Comparison of ENCODE assay signal across 17 cellular contexts in genomic region chr3:195911946-195912270, GRCh38. TPM values are rescaled to one million over a fixed set of nuclear protein-coding genes. Genes with fewer than 3 reads are reported as not detected.
A peak's percentile ranks its signal among the peaks of the same experiment; 100 is the strongest.
DNase-seq lines count a peak whose midpoint lies in the region; ATAC-seq and TF ChIP-seq lines count a peak whose summit lies in the region.
"Had no signal": no experiment of that assay in that cellular context is flagged by ENCODE, and none has a peak within 500 bp of the region (broad histone marks: within the 10 kb centered on the region; RNA-seq: fewer than 3 reads in every experiment).

No MANE protein-coding gene starts in this region.

- H3K4me2 ChIP-seq in IMR-90 (ENCODE audit: low read depth, low read length) (no peak overlapping the region), trophoblast cell (ENCODE audit: low read length) (no peak overlapping the region)

- no peak overlapping the region for H3K4ac ChIP-seq in IMR-90 (ENCODE audit: low read depth, low read length)
- no peak overlapping the region for H3K4ac ChIP-seq in trophoblast cell (ENCODE audit: low read depth, low read length)

- no peak overlapping the region for H3K56ac ChIP-seq in IMR-90 (ENCODE audit: extremely low read depth, insufficient read depth, low read length)

- H2BK20ac ChIP-seq in IMR-90 (ENCODE audit: low read depth, low read length), result no peak overlapping the region

- CTCF ChIA-PET in IMR-90 (lab: Yijun Ruan, JAX), result interaction anchor here (1.8 kb wide), 1 partner anchor 17 kb away, joined by 10 read pairs; no protein-coding TSS in a partner anchor

- no peaks in the 10 kb centered on the region for H3K36me3 ChIP-seq in CD4-positive, CD25-positive, alpha-beta regulatory T cell (ENCODE audit: control insufficient read depth, insufficient read depth, low read length)
- H3K36me3 ChIP-seq in IMR-90 (ENCODE audit: control insufficient read depth, insufficient read depth, low read length) (no peaks in the 10 kb centered on the region), trophoblast cell (ENCODE audit: control insufficient read depth in 1 of 2, insufficient read depth in 2 of 2, low read length in 2 of 2) (peaks cover 0 to 1% of the 10 kb centered on the region in 2 experiments), SJCRH30 (no peaks in the 10 kb centered on the region)
- H3K36me3 ChIP-seq in effector memory CD4-positive, alpha-beta T cell (ENCODE audit: control insufficient read depth, insufficient read depth, low read length), result no peaks in the 10 kb centered on the region

- 0 out of 2 replicates have a peak, but pooled peaks cover 2% of the 10 kb centered on the region for H3K9me1 ChIP-seq in IMR-90 (ENCODE audit: insufficient read depth, low read length)

- TF ChIP-seq CTCF in IMR-90 (conservative IDR thresholded peaks at IDR 0.05; ENCODE audit: low read depth, low read length) (no peak), chondrocyte (IDR thresholded peaks at IDR 0.05) (no peak)

- no peak overlapping the region for H2BK15ac ChIP-seq in IMR-90 (ENCODE audit: low read depth, low read length)

- no peaks in the 10 kb centered on the region for H3K36me3 Mint-ChIP-seq in CD4-positive, CD25-positive, alpha-beta regulatory T cell
- H3K36me3 Mint-ChIP-seq in chondrocyte (ENCODE audit: low read depth), result no peaks in the 10 kb centered on the region

- intact Hi-C loops in IMR-90 (cut with micrococcal nuclease), result no loop called here

- in situ Hi-C loops in IMR-90 (cut with MboI; ENCODE audit: low sequenced_read_pairs), result no loop called here

- peak overlapping the region in 1 of 4 donors; percentile 30 for H3K4me3 Mint-ChIP-seq in CD4-positive, CD25-positive, alpha-beta regulatory T cell
- H3K4me3 Mint-ChIP-seq in chondrocyte (ENCODE audit: unreplicated experiment), result no peak overlapping the region
- H3K4me3 Mint-ChIP-seq: T-helper 2 cell treated with Interferon-gamma antibody and Interleukin-4, amounts not matched to agents 5 μg/mL and 100 μg/mL, for 36 hours had no signal

- H3K18ac ChIP-seq in IMR-90 (ENCODE audit: low read depth, low read length) (no peak overlapping the region), trophoblast cell (ENCODE audit: low read length) (no peak overlapping the region)

- peaks cover 0 to 16% of the 10 kb centered on the region in 2 experiments; a peak in 2 of 4 replicates for H3K79me1 ChIP-seq in IMR-90 (ENCODE audit: low read depth in 1 of 2, low read length in 2 of 2)
- H3K79me1 ChIP-seq in trophoblast cell (ENCODE audit: low read length), result peaks cover 18% of the 10 kb centered on the region

- DNase-seq in CD4-positive, CD25-positive, alpha-beta regulatory T cell, result no peak
- no peak for DNase-seq in IMR-90
- DNase-seq in chondrocyte (ENCODE audit: low spot score), result peak; percentile 30
- peak; percentile 12 to 13 for DNase-seq in trophoblast cell
- DNase-seq in DMS79 treated with DMSO at 0.1 percent for 48 hours (lab: John Stamatoyannopoulos, UW), result no peak
- DNase-seq in effector memory CD4-positive, alpha-beta T cell, result no peak
- DNase-seq in SJCRH30, result no peak
- DNase-seq: activated CD4-positive, alpha-beta T cell treated with anti-CD3 and anti-CD28 coated beads, Interleukin-2, amount 50 U/mL, for 1 hour; cortex of kidney; KBM-7; midbrain; NCI-H1417 treated with DMSO at 0.1 percent for 48 hours; NCI-H510A treated with DMSO at 0.1 percent for 48 hours; stimulated activated CD4-positive, alpha-beta T cell treated with anti-CD3 and anti-CD28 coated beads, Interleukin-1b, Interleukin-23, amount 100 ng/mL, for 48 hours had no signal

- POLR2A ChIA-PET in IMR-90 (lab: Charles Lee; ENCODE audit: unreplicated experiment), result interaction anchor here (0.7 kb wide), 1 partner anchor 36 kb away, joined by 4 read pairs; no protein-coding TSS in a partner anchor

- H3K9me3 Mint-ChIP-seq in CD4-positive, CD25-positive, alpha-beta regulatory T cell, result no peaks in the 10 kb centered on the region
- no peaks in the 10 kb centered on the region for H3K9me3 Mint-ChIP-seq in chondrocyte (ENCODE audit: low read depth)
- H3K9me3 Mint-ChIP-seq: T-helper 2 cell treated with Interferon-gamma antibody and Interleukin-4, amounts not matched to agents 5 μg/mL and 100 μg/mL, for 36 hours had no signal

- peaks cover 8 to 29% (median 13%) of the 10 kb centered on the region in 4 donors for H3K4me1 Mint-ChIP-seq in CD4-positive, CD25-positive, alpha-beta regulatory T cell
- H3K4me1 Mint-ChIP-seq in chondrocyte (ENCODE audit: low read depth), result peaks cover 26% of the 10 kb centered on the region

- no peaks in the 10 kb centered on the region for H3K9me3 ChIP-seq in CD4-positive, CD25-positive, alpha-beta regulatory T cell (ENCODE audit: control insufficient read depth in 2 of 2, low read length in 2 of 2)
- H3K9me3 ChIP-seq in IMR-90 (ENCODE audit: control insufficient read depth, insufficient read depth, low read length), result no peaks in the 10 kb centered on the region
- H3K9me3 ChIP-seq in trophoblast cell (ENCODE audit: insufficient read depth, low read depth, low read length), result no peaks in the 10 kb centered on the region
- H3K9me3 ChIP-seq in effector memory CD4-positive, alpha-beta T cell (ENCODE audit: control insufficient read depth, low read length), result no peaks in the 10 kb centered on the region
- no peaks in the 10 kb centered on the region for H3K9me3 ChIP-seq in SJCRH30 (replicated peaks)
- H3K9me3 ChIP-seq: psoas muscle had no signal

- dilution Hi-C loops in IMR-90 (cut with HindIII; ENCODE audit: low sequenced_read_pairs, unreplicated experiment), result no loop called here

- ATAC-seq in CD4-positive, CD25-positive, alpha-beta regulatory T cell (ENCODE audit: low read depth in 2 of 2), result no peak
- no peak for ATAC-seq in IMR-90 (ENCODE audit: low read depth)
- no peak for ATAC-seq in HG02852 (IDR thresholded peaks at IDR 0.05; ENCODE audit: unreplicated experiment)
- ATAC-seq: psoas muscle had no signal

- peak overlapping the region; percentile 78 for H2AFZ ChIP-seq in IMR-90 (replicated peaks; ENCODE audit: low read length, poor library complexity)
- H2AFZ ChIP-seq in trophoblast cell (ENCODE audit: insufficient read depth, low read length, poor library complexity), result no peak overlapping the region

- peak overlapping the region in 2 of 3 donors; percentile 32 to 36 for H3K27ac Mint-ChIP-seq in CD4-positive, CD25-positive, alpha-beta regulatory T cell
- no peak overlapping the region for H3K27ac Mint-ChIP-seq in chondrocyte (ENCODE audit: unreplicated experiment)
- H3K27ac Mint-ChIP-seq: T-helper 2 cell treated with Interferon-gamma antibody and Interleukin-4, amounts not matched to agents 5 μg/mL and 100 μg/mL, for 36 hours had no signal

- H2BK120ac ChIP-seq in IMR-90 (ENCODE audit: low read depth, low read length), result no peak overlapping the region
- H2BK120ac ChIP-seq in trophoblast cell (ENCODE audit: insufficient read depth, low read length, poor library complexity), result no peak overlapping the region

- H3K27me3 ChIP-seq in CD4-positive, CD25-positive, alpha-beta regulatory T cell (ENCODE audit: control insufficient read depth, insufficient read depth, low read length), result peaks cover 3% of the 10 kb centered on the region
- H3K27me3 ChIP-seq in IMR-90 (ENCODE audit: control insufficient read depth, insufficient read depth, low read length) (peaks cover 4% of the 10 kb centered on the region; the same call in 1 of the 2 replicates), trophoblast cell (ENCODE audit: insufficient read depth, low read length) (no peaks in the 10 kb centered on the region), SJCRH30 (no peaks in the 10 kb centered on the region)
- H3K27me3 ChIP-seq in effector memory CD4-positive, alpha-beta T cell (replicated peaks; ENCODE audit: control insufficient read depth, insufficient read depth, low read length, poor library complexity, severe bottlenecking), result no peaks in the 10 kb centered on the region

- H3K14ac ChIP-seq in IMR-90 (replicated peaks; ENCODE audit: low read depth, low read length) (no peak overlapping the region), trophoblast cell (ENCODE audit: low read length) (no peak overlapping the region)

- H2AK5ac ChIP-seq in IMR-90 (ENCODE audit: low read depth, low read length), result no peak overlapping the region
- H2AK5ac ChIP-seq in trophoblast cell (ENCODE audit: low read length), result peak overlapping the region; percentile 2

- peaks cover 5% of the 10 kb centered on the region for H3K79me2 ChIP-seq in trophoblast cell (ENCODE audit: control insufficient read depth, insufficient read depth, low read length, poor library complexity)

- no peak for TF ChIP-seq RAD21 in IMR-90 (IDR thresholded peaks at IDR 0.05; ENCODE audit: low read length)

- H4K91ac ChIP-seq in IMR-90 (ENCODE audit: insufficient read depth, low read depth, low read length), result no peak overlapping the region
- peak overlapping the region; percentile 28 for H4K91ac ChIP-seq in trophoblast cell (ENCODE audit: low read depth, low read length)

- no peak overlapping the region for H2BK12ac ChIP-seq in trophoblast cell (ENCODE audit: low read length)

- WGBS in IMR-90 (ENCODE audit: extremely low coverage in 2 of 2, insufficient read length in 1 of 2), 2 experiments, result no CpG with 5 or more reads among the region's 4 CpGs
- no CpG with 5 or more reads among the region's 4 CpGs for WGBS in trophoblast cell (ENCODE audit: extremely low coverage, insufficient coverage, insufficient read length)

- H3K9ac ChIP-seq in IMR-90 (ENCODE audit: low read depth, low read length), result no peak overlapping the region
- H3K9ac ChIP-seq in trophoblast cell (ENCODE audit: low read length), result no peak overlapping the region

- no peaks in the 10 kb centered on the region for H3K27me3 Mint-ChIP-seq in CD4-positive, CD25-positive, alpha-beta regulatory T cell
- H3K27me3 Mint-ChIP-seq in chondrocyte (ENCODE audit: low read depth), result peaks cover 4% of the 10 kb centered on the region

- no peak overlapping the region for H4K5ac ChIP-seq in IMR-90 (ENCODE audit: low read depth, low read length)

- peaks cover 14% of the 10 kb centered on the region; the same call in 1 of the 2 replicates for H4K20me1 ChIP-seq in IMR-90 (ENCODE audit: insufficient read depth, low read length)

- H3K27ac ChIP-seq in CD4-positive, CD25-positive, alpha-beta regulatory T cell (ENCODE audit: insufficient read depth, low read length, poor library complexity, severe bottlenecking), result no peak overlapping the region
- no peak overlapping the region for H3K27ac ChIP-seq in IMR-90 (ENCODE audit: insufficient read depth, low read length)
- no peak overlapping the region for H3K27ac ChIP-seq in trophoblast cell (ENCODE audit: low read depth, low read length)
- no peak overlapping the region for H3K27ac ChIP-seq in effector memory CD4-positive, alpha-beta T cell (ENCODE audit: insufficient read depth, low read length, poor library complexity, severe bottlenecking)
- H3K27ac ChIP-seq in SJCRH30, result no peak overlapping the region
- H3K27ac ChIP-seq: psoas muscle had no signal

- no peak overlapping the region for H3K4me3 ChIP-seq in CD4-positive, CD25-positive, alpha-beta regulatory T cell (ENCODE audit: low read depth, low read length)
- H3K4me3 ChIP-seq in IMR-90 (ENCODE audit: insufficient read depth, low read depth, low read length), result no peak overlapping the region
- no peak overlapping the region for H3K4me3 ChIP-seq in trophoblast cell (ENCODE audit: low read depth, low read length)
- H3K4me3 ChIP-seq in effector memory CD4-positive, alpha-beta T cell (ENCODE audit: insufficient read depth, low read depth, low read length, poor library complexity, severe bottlenecking), result no peak overlapping the region
- H3K4me3 ChIP-seq in SJCRH30, result no peak overlapping the region
- H3K4me3 ChIP-seq: psoas muscle had no signal

- no peak overlapping the region for H2BK5ac ChIP-seq in IMR-90 (ENCODE audit: low read depth, low read length, poor library complexity, severe bottlenecking)
- no peak overlapping the region for H2BK5ac ChIP-seq in trophoblast cell (ENCODE audit: low read depth, low read length, poor library complexity)

- peak overlapping the region; percentile 3 for H2AK9ac ChIP-seq in IMR-90 (replicated peaks; ENCODE audit: low read depth, low read length, poor library complexity)

- no peak overlapping the region for H3K23ac ChIP-seq in IMR-90 (ENCODE audit: low read depth, low read length)
- no peak overlapping the region for H3K23ac ChIP-seq in trophoblast cell (ENCODE audit: low read length)

- H4K8ac ChIP-seq in IMR-90 (ENCODE audit: low read depth in 2 of 2, low read length in 2 of 2) (no peak overlapping the region), trophoblast cell (ENCODE audit: low read depth, low read length) (no peak overlapping the region)

- no TSS peak for BruUV-seq in IMR-90 (replicated peaks; lab: Mats Ljungman, UMichigan)

- TF ChIP-seq POLR2A in IMR-90 (IDR thresholded peaks at IDR 0.05; ENCODE audit: low read depth, low read length), result no peak

- H4K12ac ChIP-seq in trophoblast cell (ENCODE audit: low read depth, low read length), result no peak overlapping the region

- peaks cover 28% of the 10 kb centered on the region for H3K4me1 ChIP-seq in CD4-positive, CD25-positive, alpha-beta regulatory T cell (ENCODE audit: control insufficient read depth, insufficient read depth, low read length, poor library complexity, severe bottlenecking)
- H3K4me1 ChIP-seq in IMR-90 (ENCODE audit: control insufficient read depth, insufficient read depth, low read length), result peaks cover 19% of the 10 kb centered on the region
- peaks cover 34 to 35% of the 10 kb centered on the region in 2 experiments for H3K4me1 ChIP-seq in trophoblast cell (ENCODE audit: control insufficient read depth in 1 of 2, insufficient read depth in 2 of 2, low read length in 2 of 2)
- H3K4me1 ChIP-seq in effector memory CD4-positive, alpha-beta T cell (ENCODE audit: control insufficient read depth, insufficient read depth, low read length, poor library complexity, severe bottlenecking), result peaks cover 22% of the 10 kb centered on the region
- peaks cover 13% of the 10 kb centered on the region for H3K4me1 ChIP-seq in SJCRH30

RNA-seq across cellular contexts. Expression of gene TNK2, which starts 3.6 kb away (rescaled TPM):
- total RNA-seq in CD4-positive, CD25-positive, alpha-beta regulatory T cell, result 139 TPM
- polyA plus RNA-seq in CD4-positive, CD25-positive, alpha-beta regulatory T cell, result 1 to 10 TPM in 3 of 4 donors, under 1 TPM in 1; 0.93 to 2.5 (median 1.7) TPM
- total RNA-seq in IMR-90 (2012; rRNA removed), result 2.2 TPM in 2 replicates
- 13.4 and 13.8 TPM in 2 replicates for polyA plus RNA-seq in IMR-90 (2012; rRNA removed)
- polyA plus RNA-seq in IMR-90 (2012; cell fraction: cytosol; rRNA removed), result 10.2 and 10.5 TPM in 2 replicates
- 86.5 and 180 TPM in 2 replicates for polyA plus RNA-seq in IMR-90 (2012; cell fraction: nucleus; rRNA removed; ENCODE audit: low replicate concordance)
- 35.5 to 39.8 TPM (median 38.6 TPM) in 3 replicates for total RNA-seq in chondrocyte
- polyA plus RNA-seq in trophoblast cell (2013), result 22.5 TPM in 2 replicates
- total RNA-seq in SJCRH30 (2014; rRNA removed; shearing (Covaris generic)), result 17.4 and 21.8 TPM in 2 replicates

Comparison
In these comparisons a context has a peak if more than half of its experiments do, and no peak if none do; other contexts are left out.
1. DNase-seq: peak in chondrocyte (single experiment) and trophoblast cell (2 of 2); none in CD4-positive, CD25-positive, alpha-beta regulatory T cell (0 of 3), IMR-90 (single experiment), DMS79 treated with DMSO at 0.1 percent for 48 hours (single experiment), effector memory CD4-positive, alpha-beta T cell (0 of 3) and SJCRH30 (0 of 2).